In genomic region chrX:64977051-64977450, GRCh38 we compare ENCODE assay signal across 8 cellular contexts. TPM values are rescaled to one million over a fixed set of nuclear protein-coding genes. Genes with fewer than 3 reads are reported as not detected.
DNase-seq lines count a peak whose midpoint lies in the region; ATAC-seq, FAIRE-seq and TF ChIP-seq lines count a peak whose summit lies in the region.

No MANE protein-coding gene starts in this region.

- in situ Hi-C loops in HAP-1 (cut with MboI; ENCODE audit: low sequenced_read_pairs) = no loop called here
- in situ Hi-C loops in mammary epithelial cell (cut with MboI; ENCODE audit: low sequenced_read_pairs in 2 of 2) = no loop called here

- H3K27me3 ChIP-seq in HAP-1 (ENCODE audit: low read depth) (no peaks in the 10 kb centered on the region), mammary epithelial cell (ENCODE audit: insufficient read depth, low read length) (no peaks in the 10 kb centered on the region), lower lobe of right lung (ENCODE audit: low read depth) (no peaks in the 10 kb centered on the region), gastroesophageal sphincter (no peaks in the 10 kb centered on the region)

- H3K79me2 ChIP-seq in mammary epithelial cell (ENCODE audit: insufficient read depth, low read length) = peaks cover 11% of the 10 kb centered on the region

- H3K4me3 ChIP-seq in A549 (no peak overlapping the region; the same call in 2 of the 3 replicates), HAP-1 (peak overlapping the region; percentile 62; the same call in 1 of the 2 replicates), mammary epithelial cell (replicated peaks in 1 of 3; ENCODE audit: insufficient read depth in 1 of 3, low read depth in 2 of 3, low read length in 3 of 3) (no peak overlapping the region), lower lobe of right lung (peak overlapping the region; percentile 64), gastroesophageal sphincter (peak overlapping the region in 1 of 2 donors; percentile 59)

- no peak overlapping the region for H2AFZ ChIP-seq in mammary epithelial cell (ENCODE audit: low read depth, low read length)

- no peaks in the 10 kb centered on the region for H3K36me3 ChIP-seq in HAP-1 (replicated peaks)
- H3K36me3 ChIP-seq in mammary epithelial cell (ENCODE audit: insufficient read depth, low read length) = no peaks in the 10 kb centered on the region
- no peaks in the 10 kb centered on the region for H3K36me3 ChIP-seq in lower lobe of right lung
- no peaks in the 10 kb centered on the region for H3K36me3 ChIP-seq in gastroesophageal sphincter

- no peak overlapping the region for H3K27ac ChIP-seq in A549
- H3K27ac ChIP-seq in mammary epithelial cell (ENCODE audit: insufficient read depth, low read depth, low read length) = no peak overlapping the region
- H3K27ac ChIP-seq in lower lobe of right lung = no peak overlapping the region
- peak overlapping the region in 2 of 4 donors; percentile 68 to 74 for H3K27ac ChIP-seq in gastroesophageal sphincter

- ATAC-seq in A549 (no peak), lower lobe of right lung (no peak), gastroesophageal sphincter (no peak)

- H3K9me3 ChIP-seq in A549 = no peaks in the 10 kb centered on the region
- H3K9me3 ChIP-seq in HAP-1 = no peaks in the 10 kb centered on the region
- H3K9me3 ChIP-seq in mammary epithelial cell (replicated peaks; ENCODE audit: insufficient read depth, low read length) = peaks cover 3% of the 10 kb centered on the region
- H3K9me3 ChIP-seq in lower lobe of right lung = no peaks in the 10 kb centered on the region
- H3K9me3 ChIP-seq in gastroesophageal sphincter = no peaks in the 10 kb centered on the region

- BruUV-seq in mammary epithelial cell (replicated peaks; lab: Mats Ljungman, UMichigan) = no TSS peak

- H3K4me2 ChIP-seq in A549 (peak overlapping the region; percentile 82), mammary epithelial cell (ENCODE audit: insufficient read depth, low read depth, low read length) (no peak overlapping the region)

- no peak for FAIRE-seq in A549 (lab: Jason Lieb, UNC)

- no peak for TF ChIP-seq CTCF in A549 (IDR thresholded peaks at IDR 0.05)
- TF ChIP-seq CTCF in mammary epithelial cell (conservative IDR thresholded peaks at IDR 0.05 in 1 of 2, IDR thresholded peaks at IDR 0.05 in 1 of 2; ENCODE audit: extremely low read depth in 1 of 2, insufficient read depth in 1 of 2, low read depth in 1 of 2, low read length in 2 of 2) = no peak
- no peak for TF ChIP-seq CTCF in lower lobe of right lung (IDR thresholded peaks at IDR 0.05)
- TF ChIP-seq CTCF in gastroesophageal sphincter (IDR thresholded peaks at IDR 0.05) = no peak

- H4K20me1 ChIP-seq in mammary epithelial cell (ENCODE audit: insufficient read depth, low read length) = no peaks in the 10 kb centered on the region

- intact Hi-C loops in mammary epithelial cell (cut with micrococcal nuclease) = no loop called here
- intact Hi-C loops in lower lobe of right lung (cut with DNase I) = no loop called here

- DNase-seq in A549 (ENCODE audit: low read depth in 1 of 2, low spot score in 1 of 2) = no peak
- DNase-seq in HAP-1 (ENCODE audit: low spot score in 2 of 2) = no peak
- DNase-seq in mammary epithelial cell = peak; percentile 18
- no peak for DNase-seq in lower lobe of right lung
- no peak for DNase-seq in effector CD4-positive, alpha-beta T cell
- no peak for DNase-seq in NCI-H2029 (lab: John Stamatoyannopoulos, UW)
- DNase-seq in activated CD8-positive, alpha-beta memory T cell treated with anti-CD3 and anti-CD28 coated beads, Interleukin-2, amount 50 U/mL, for 4 hours = no peak

- H3K4me1 ChIP-seq in A549 = no peaks in the 10 kb centered on the region
- H3K4me1 ChIP-seq in HAP-1 = peaks cover 3% of the 10 kb centered on the region; the same call in 1 of the 2 replicates
- peaks cover 5% of the 10 kb centered on the region for H3K4me1 ChIP-seq in mammary epithelial cell (ENCODE audit: insufficient read depth, low read length)
- peaks cover 6% of the 10 kb centered on the region for H3K4me1 ChIP-seq in lower lobe of right lung
- H3K4me1 ChIP-seq in gastroesophageal sphincter = peaks cover 0 to 5% (median 0%) of the 10 kb centered on the region in 3 donors

- CTCF ChIA-PET in A549 (lab: Yijun Ruan, JAX) (interaction anchor here (1.1 kb wide), 1 partner anchor 58 kb away, joined by 3 read pairs; the partner anchor contains the start of gene ZC3H12B), mammary epithelial cell (lab: Charles Lee; ENCODE audit: low non-redundant PET) (no interaction called here)

- POLR2A ChIA-PET in A549 (lab: Yijun Ruan, JAX) = no interaction called here

- dilution Hi-C loops in mammary epithelial cell (cut with HindIII; ENCODE audit: low sequenced_read_pairs) = no loop called here

- WGBS in A549 (ENCODE audit: missing lambda C conversion rate) = 60% methylated on average over 2 of the region's 2 CpGs
- WGBS in mammary epithelial cell (ENCODE audit: low coverage, missing lambda C conversion rate) = 100% methylated on average over 1 of the region's 2 CpGs
- 58 to 71% methylated on average over 1 to 2 of the region's 2 CpGs for WGBS in gastroesophageal sphincter (ENCODE audit: low coverage in 1 of 2), 2 donors

- TF ChIP-seq EP300 in A549 (IDR thresholded peaks at IDR 0.05) (no peak), gastroesophageal sphincter (IDR thresholded peaks at IDR 0.05) (no peak)

- TF ChIP-seq POLR2A in A549 (IDR thresholded peaks at IDR 0.05; ENCODE audit: low read length) = no peak
- TF ChIP-seq POLR2A in gastroesophageal sphincter (IDR thresholded peaks at IDR 0.05) = no peak

- TF ChIP-seq RAD21 in A549 (conservative IDR thresholded peaks at IDR 0.05 in 1 of 2, IDR thresholded peaks at IDR 0.05 in 1 of 2) = no peak

- H3K9ac ChIP-seq in mammary epithelial cell (ENCODE audit: insufficient read depth, low read length) = no peak overlapping the region

TF ChIP-seq in A549, 52 proteins besides CTCF, POLR2A, EP300 and RAD21:
- TF ChIP-seq CBX8 (IDR thresholded peaks at IDR 0.05) (no peak), MAX (IDR thresholded peaks at IDR 0.05) (no peak), NPAS2 (CRISPR knock-in tag; IDR thresholded peaks at IDR 0.05; ENCODE audit: borderline replicate concordance) (no peak)

RNA-seq across cellular contexts. Expression of gene ZC4H2, which starts 0.8 kb away (rescaled TPM):
- polyA plus RNA-seq in A549 (2011; rRNA removed) = 6.0 and 7.4 TPM in 2 replicates
- polyA plus RNA-seq in A549 (2012; cell fraction: cytosol; rRNA removed) = 2.0 and 2.2 TPM in 2 replicates
- 2.3 and 3.9 TPM in 2 replicates for polyA plus RNA-seq in A549 (2012; cell fraction: nucleus; rRNA removed)
- 2.8 to 4.2 TPM (median 3.7 TPM) in 3 replicates for polyA plus RNA-seq in A549 (2017; fragmentation: RNase III; extraction: RNeasy Plus Mini Kit Qiagen cat#74134 plus additional on column Dnase treatment)
- 2.8 and 3.3 TPM in 2 replicates for polyA minus RNA-seq in A549 (2011; rRNA and poly(A)+ RNA removed)
- total RNA-seq in mammary epithelial cell = 10 to 100 TPM in 1 of 2 donors, 1 to 10 TPM in 1; 4.5 to 12.4 TPM
- polyA plus RNA-seq in mammary epithelial cell = 11.5 TPM
- 22.4 TPM for polyA minus RNA-seq in mammary epithelial cell
- total RNA-seq in lower lobe of right lung = 7.1 TPM
- 10 to 100 TPM in 3 of 4 donors, 1 to 10 TPM in 1; 7.3 to 20.7 (median 15.8) TPM for total RNA-seq in gastroesophageal sphincter

RNA-seq across cellular contexts. Expression of gene ZC3H12B, which starts 57.6 kb away (rescaled TPM):
- polyA plus RNA-seq in A549 (2011; rRNA removed) = 0.01 TPM in 1 of 2 replicates, not detected in the other
- not detected in 2 replicates for polyA plus RNA-seq in A549 (2012; cell fraction: cytosol; rRNA removed)
- polyA plus RNA-seq in A549 (2012; cell fraction: nucleus; rRNA removed) = not detected in 2 replicates
- not detected in 3 replicates for polyA plus RNA-seq in A549 (2017; fragmentation: RNase III; extraction: RNeasy Plus Mini Kit Qiagen cat#74134 plus additional on column Dnase treatment)
- not detected in 2 replicates for polyA minus RNA-seq in A549 (2011; rRNA and poly(A)+ RNA removed)
- total RNA-seq in mammary epithelial cell = under 1 TPM; 0.33 to 0.67 TPM
- polyA plus RNA-seq in mammary epithelial cell = 0.05 TPM
- not detected for polyA minus RNA-seq in mammary epithelial cell
- total RNA-seq in lower lobe of right lung = 1.6 TPM
- 1 to 10 TPM; 3.4 to 5.2 (median 4.7) TPM for total RNA-seq in gastroesophageal sphincter

Comparison
In these comparisons a context has a peak if more than half of its experiments do, and no peak if none do; other contexts are left out.
1. H3K4me3 ChIP-seq: peak in HAP-1 (single experiment) and lower lobe of right lung (single experiment); none in A549 (single experiment) and mammary epithelial cell (0 of 3).